8 cellular contexts compared by ENCODE assay signal in the genomic region with DNA sequence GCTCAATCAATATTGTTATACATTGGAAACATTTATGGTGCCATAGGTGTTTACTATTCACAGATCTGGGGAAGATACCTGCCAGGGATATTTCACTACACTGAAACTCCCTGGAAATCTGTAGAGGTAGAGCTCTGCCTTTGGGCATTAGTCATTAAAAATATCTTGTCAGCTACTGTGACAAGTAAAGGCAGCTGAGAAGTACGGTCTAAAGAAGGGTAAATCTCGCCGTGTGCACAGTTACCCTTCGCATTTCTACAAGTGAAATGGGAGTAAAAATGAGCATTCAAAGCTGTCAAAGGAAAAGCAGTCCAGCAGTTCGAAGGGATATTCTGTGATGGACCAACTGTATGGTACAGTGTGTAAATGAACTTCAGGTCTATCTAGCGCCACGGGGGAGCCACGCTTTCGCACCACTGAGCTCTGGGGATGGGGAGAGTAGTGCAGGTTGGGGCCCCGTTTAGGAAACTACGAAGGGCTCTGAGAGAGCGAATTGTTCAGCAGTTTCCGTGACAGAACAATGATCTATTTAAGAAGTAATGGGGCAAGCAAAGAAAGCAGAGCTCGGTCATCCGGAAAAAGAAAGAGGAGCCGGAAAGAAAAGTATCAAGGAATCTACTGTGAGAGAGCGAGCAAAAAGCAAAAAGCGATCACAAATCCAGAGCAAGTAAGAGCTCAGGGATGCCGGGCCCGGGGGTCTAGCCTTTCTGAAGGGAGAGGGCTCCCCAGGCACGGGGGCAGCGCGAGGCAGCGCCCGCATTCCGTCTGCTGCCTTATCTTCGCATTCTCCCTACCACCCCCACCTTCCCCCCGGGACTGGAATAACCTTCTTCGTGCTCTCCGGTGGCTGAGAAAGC. TPM values are rescaled to one million over a fixed set of nuclear protein-coding genes. Genes with fewer than 3 reads are reported as not detected.
DNase-seq lines count a peak whose midpoint lies in the region; ATAC-seq, FAIRE-seq and TF ChIP-seq lines count a peak whose summit lies in the region.

No MANE protein-coding gene starts in this region.

- DNase-seq in GM12865 (ENCODE audit: low read depth), result peak; percentile 55
- peak; percentile 41 for DNase-seq in SW480 (ENCODE audit: low spot score)
- peak; percentile 12 for DNase-seq in MCF 10A (ENCODE audit: unreplicated experiment)
- DNase-seq in inferior parietal cortex (ENCODE audit: extremely low spot score), result peak; percentile 50
- DNase-seq in small intestine, result peak; percentile 29
- no peak for DNase-seq in MV-4-11 (lab: John Stamatoyannopoulos, UW)
- DNase-seq in NCI-H446 (lab: John Stamatoyannopoulos, UW), result no peak

- TF ChIP-seq CTCF in GM12865 (IDR thresholded peaks at IDR 0.05; ENCODE audit: insufficient read depth, low read depth, low read length, missing control alignments), result no peak
- no peak for TF ChIP-seq CTCF in MCF 10A (IDR thresholded peaks at IDR 0.05; ENCODE audit: unreplicated experiment)

- POLR2A ChIA-PET in MCF 10A (lab: Yijun Ruan, JAX), result interaction anchor here (0.5 to 3.3 kb wide), 30 partner anchors 8 to 1764 kb away, joined by 3 to 20 read pairs (median 4); partner anchors contain the start of genes FBXW7, FHDC1, LRBA and TMEM154

- no peak for FAIRE-seq in small intestine (lab: Jason Lieb, UNC)

- H3K4me3 ChIP-seq in GM12865 (ENCODE audit: low read depth, low read length) (peak overlapping the region; percentile 67), small intestine (ENCODE audit: low read depth in 1 of 2, low read length in 2 of 2) (peak overlapping the region; percentile 60 to 71)

- WGBS in small intestine, 3 donors, result 1 to 4% (median 2%) methylated on average over 28 to 30 of the region's 30 CpGs

- no peaks in the 10 kb centered on the region for H3K36me3 ChIP-seq in small intestine (ENCODE audit: control insufficient read depth in 2 of 2, insufficient read depth in 2 of 2, low read length in 2 of 2)

- BruUV-seq in MCF 10A (replicated peaks; lab: Mats Ljungman, UMichigan), result TSS peak; percentile 28

- no peaks in the 10 kb centered on the region for H3K9me3 Mint-ChIP-seq in MCF 10A (ENCODE audit: unreplicated experiment)

- peak; percentile 33 for ATAC-seq in HG03354 (IDR thresholded peaks at IDR 0.05; ENCODE audit: poor library complexity, severe bottlenecking, unreplicated experiment)

- peaks cover 3% of the 10 kb centered on the region in 2 donors for H3K4me1 ChIP-seq in small intestine (ENCODE audit: control insufficient read depth in 2 of 2, insufficient read depth in 1 of 2, low read depth in 1 of 2, low read length in 1 of 2)

- peaks cover 13% of the 10 kb centered on the region for H3K27me3 Mint-ChIP-seq in MCF 10A (ENCODE audit: insufficient read depth, unreplicated experiment)

- peak overlapping the region; percentile 91 for H3K27ac Mint-ChIP-seq in MCF 10A (ENCODE audit: low read depth, unreplicated experiment)

- intact Hi-C loops in MCF 10A (cut with micrococcal nuclease), result no loop called here

- peak overlapping the region; percentile 84 to 95 for H3K27ac ChIP-seq in small intestine (ENCODE audit: low read depth in 1 of 2, low read length in 1 of 2)

- H3K4me3 Mint-ChIP-seq in MCF 10A (ENCODE audit: unreplicated experiment), result peak overlapping the region; percentile 87

- H3K36me3 Mint-ChIP-seq in MCF 10A (ENCODE audit: insufficient read depth, unreplicated experiment), result no peaks in the 10 kb centered on the region

- CTCF ChIA-PET in MCF 10A (lab: Yijun Ruan, JAX), result interaction anchor here (0.7 to 2.7 kb wide), 16 partner anchors 9 to 1704 kb away, joined by 3 to 11 read pairs (median 4); no protein-coding TSS in a partner anchor

- H3K27me3 ChIP-seq in small intestine (ENCODE audit: control insufficient read depth in 2 of 2, insufficient read depth in 2 of 2, low read length in 2 of 2), result no peaks in the 10 kb centered on the region

- H3K4me1 Mint-ChIP-seq in MCF 10A (ENCODE audit: insufficient read depth, unreplicated experiment), result peaks cover 18% of the 10 kb centered on the region

- H3K9me3 ChIP-seq in small intestine (ENCODE audit: control insufficient read depth, low read depth), result no peaks in the 10 kb centered on the region

RNA-seq across cellular contexts. Expression of gene TIGD4, which starts 0.6 kb away (rescaled TPM):
- 0.12 and 0.32 TPM in 2 replicates for total RNA-seq in MCF 10A (2022)
- under 1 TPM in 2 of 3 donors, not detected in 1; 0.37 to 0.45 TPM for polyA plus RNA-seq in small intestine

RNA-seq across cellular contexts. Expression of gene ARFIP1, which starts 0.9 kb away (rescaled TPM):
- 26.7 and 35.5 TPM in 2 replicates for total RNA-seq in MCF 10A (2022)
- polyA plus RNA-seq in small intestine, result 10 to 100 TPM; 24.6 to 37.8 (median 25.7) TPM

Comparison
In these comparisons a context has a peak if more than half of its experiments do, and no peak if none do; other contexts are left out.
1. DNase-seq: peak in GM12865 (single experiment), SW480 (single experiment), MCF 10A (single experiment), inferior parietal cortex (single experiment) and small intestine (single experiment); none in MV-4-11 (single experiment) and NCI-H446 (0 of 2).